In the genomic region with DNA sequence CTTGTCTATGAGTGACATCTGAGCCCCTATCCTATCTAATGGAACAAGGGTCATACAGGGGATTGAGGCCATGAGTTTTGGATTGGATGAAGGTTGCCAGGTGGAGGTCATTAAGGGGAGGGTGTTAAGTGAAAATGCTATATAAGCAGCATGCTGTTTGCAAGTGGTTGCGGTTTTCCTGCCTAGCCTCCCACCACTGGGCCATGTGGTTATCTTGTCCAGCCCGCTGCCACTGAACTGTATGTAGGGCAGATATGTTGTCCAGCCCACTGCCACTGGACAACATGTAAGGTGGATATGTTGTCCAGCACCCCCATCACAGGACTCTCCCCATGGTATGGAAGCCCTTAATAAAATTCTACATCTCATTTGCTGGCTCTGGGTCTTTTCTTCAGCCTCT, we compare ENCODE assay signal across 27 cellular contexts.
"Had no signal": no experiment of that assay in that cellular context is flagged by ENCODE, and none has a peak within 500 bp of the region (broad histone marks: within the 10 kb centered on the region; RNA-seq: fewer than 3 reads in every experiment).

No MANE protein-coding gene starts in this region.

- H3K36me3 ChIP-seq: left lung, lower lobe of right lung, neural progenitor cell, neutrophil, right atrium auricular region, right lobe of liver, tibial nerve, uterus had no signal

- H3K4me2 ChIP-seq: neural progenitor cell, smooth muscle cell had no signal

- H3K9ac ChIP-seq: neural progenitor cell, parathyroid adenoma had no signal

- H3K4me3 ChIP-seq: left lung, lower lobe of right lung, neural progenitor cell, right atrium auricular region, right lobe of liver, smooth muscle cell, tibial nerve, uterus had no signal

- H3K4me1 ChIP-seq: left lung, lower lobe of right lung, neural progenitor cell, parathyroid adenoma, right atrium auricular region, right lobe of liver, tibial nerve, uterus had no signal

- ATAC-seq: left colon; left lung; lower lobe of right lung; naive thymus-derived CD8-positive, alpha-beta T cell; right lobe of liver; stimulated activated memory B cell treated with anti-CD40 and anti-IgM and Interleukin-4, amounts not matched to agents 10 μg/mL and 1 μg/mL and 100 μg/mL, for 72 hours; stimulated activated naive CD8-positive, alpha-beta T cell treated with anti-CD3 and anti-CD28 coated beads, Interleukin-15, amount 100 ng/mL, for 72 hours had no signal

- H2AFZ ChIP-seq: neural progenitor cell, parathyroid adenoma had no signal

- H3K79me2 ChIP-seq: parathyroid adenoma had no signal

- H3K27ac ChIP-seq: left lung, lower lobe of right lung, neural progenitor cell, neutrophil, parathyroid adenoma, right atrium auricular region, right lobe of liver, tibial nerve, uterus had no signal

- DNase-seq: hypothalamus; immature natural killer cell; kidney; left colon; left lung; lower lobe of right lung; mammary epithelial cell; mesenchymal stem cell; nephron progenitor cell; occipital lobe; right lobe of liver; stimulated activated CD4-positive, alpha-beta T cell treated with anti-CD3 and anti-CD28 coated beads, Interleukin-1b, Interleukin-23, amount 100 ng/mL, for 48 hours; stimulated activated CD4-positive, alpha-beta T cell treated with anti-CD3 and anti-CD28 coated beads, Interleukin-2, amount 100 ng/mL, for 48 hours; stimulated activated CD4-positive, alpha-beta T cell treated with anti-CD3 and anti-CD28 coated beads, Interleukin-4, amount 100 ng/mL, for 4 hours; stimulated activated CD8-positive, alpha-beta memory T cell treated with anti-CD3 and anti-CD28 coated beads, Interleukin-4, amount 100 ng/mL, for 48 hours; stimulated activated naive CD4-positive, alpha-beta T cell treated with Interleukin-2 at 50 U/mL for 16 hours; stimulated activated naive CD8-positive, alpha-beta T cell treated with anti-CD3 and anti-CD28 coated beads, Interleukin-15, amount 100 ng/mL, for 72 hours; substantia nigra; uterus had no signal

- H3K9me3 ChIP-seq: lower lobe of right lung, neutrophil, right lobe of liver, uterus had no signal

- H3K27me3 ChIP-seq: left lung, neural progenitor cell, neutrophil, right atrium auricular region, right lobe of liver, tibial nerve, uterus had no signal
